ENCODE assay signal across 6 cellular contexts in genomic region chr18:49090901-49091300, GRCh38.
"Had no signal": no experiment of that assay in that cellular context is flagged by ENCODE, and none has a peak within 500 bp of the region (broad histone marks: within the 10 kb centered on the region; RNA-seq: fewer than 3 reads in every experiment).

No MANE protein-coding gene starts in this region.

- DNase-seq: H9, HCEC 1CT, KBM-7 had no signal

- H3K4me3 Mint-ChIP-seq: GM23338, H9, IgD-negative memory B cell had no signal

- H3K4me1 Mint-ChIP-seq: GM23338, H9 had no signal

- H3K27me3 Mint-ChIP-seq: IgD-negative memory B cell had no signal

- H3K9me3 Mint-ChIP-seq: GM23338, H9, IgD-negative memory B cell had no signal

- H3K27ac Mint-ChIP-seq: GM23338, IgD-negative memory B cell had no signal

- ATAC-seq: GM23338, HepG2 had no signal
